Comparison of ENCODE assay signal across 26 cellular contexts in genomic region chr1:71190843-71191242, GRCh38.
DNase-seq lines count a peak whose midpoint lies in the region; ATAC-seq, FAIRE-seq and TF ChIP-seq lines count a peak whose summit lies in the region.
"Had no signal": no experiment of that assay in that cellular context is flagged by ENCODE, and none has a peak within 500 bp of the region (broad histone marks: within the 10 kb centered on the region; RNA-seq: fewer than 3 reads in every experiment).

No MANE protein-coding gene starts in this region.

- no peak for TF ChIP-seq CTCF in lung (IDR thresholded peaks at IDR 0.05; ENCODE audit: control extremely low read depth, extremely low read depth)

- 62 to 79% methylated on average over 5 of the region's 5 CpGs for WGBS in lung, 2 donors

- no peak overlapping the region for H3K4me3 ChIP-seq in lung
- H3K4me3 ChIP-seq: BLaER1, GM12878 had no signal

- no peaks in the 10 kb centered on the region for H3K9me3 ChIP-seq in lung (ENCODE audit: control insufficient read depth in 2 of 2, insufficient read depth in 1 of 2, low read length in 1 of 2)
- H3K9me3 ChIP-seq: BE2C, BLaER1 had no signal

- no peak overlapping the region for H3K27ac ChIP-seq in lung (ENCODE audit: low read depth in 1 of 2, low read length in 1 of 2)
- H3K27ac ChIP-seq: BLaER1 had no signal

- no peak for FAIRE-seq in RCC 7860 (lab: Jason Lieb, UNC)
- FAIRE-seq: A204.1, GM12878, GM12892, GM18507, GM19239 had no signal

- ATAC-seq in lung (ENCODE audit: insufficient read depth, low FRiP score) (peak; percentile 41), GM18519 (IDR thresholded peaks at IDR 0.05; ENCODE audit: low FRiP score, unreplicated experiment) (no peak)
- ATAC-seq: GM12878 had no signal

- DNase-seq in NCI-H446 treated with DMSO at 0.1 percent for 48 hours (lab: John Stamatoyannopoulos, UW): peak; percentile 28
- no peak for DNase-seq in lung (ENCODE audit: low spot score)
- no peak for DNase-seq in NCI-H510A (lab: John Stamatoyannopoulos, UW)
- DNase-seq in RCC 7860 (ENCODE audit: low spot score): no peak
- DNase-seq: 8988T; ACHN; BE2C; C1 segment of cervical spinal cord; CD4-positive, alpha-beta memory T cell; CD4-positive, CD25-positive, alpha-beta regulatory T cell; CD8-positive, alpha-beta memory T cell; COR-L47; DMS 273 treated with DMSO at 0.1 percent for 48 hours; DMS153; DMS53; DMS79; DND-41; EL; GDM1 had no signal

- no peaks in the 10 kb centered on the region for H3K27me3 ChIP-seq in lung (ENCODE audit: control insufficient read depth, insufficient read depth)
- H3K27me3 ChIP-seq: BE2C, BLaER1 had no signal

- H3K4me1 ChIP-seq in lung (ENCODE audit: control insufficient read depth in 2 of 2, insufficient read depth in 2 of 2, low read length in 2 of 2): no peaks in the 10 kb centered on the region
- H3K4me1 ChIP-seq: BE2C, BLaER1 had no signal

- no peaks in the 10 kb centered on the region for H3K36me3 ChIP-seq in lung (ENCODE audit: control insufficient read depth in 2 of 2, insufficient read depth in 2 of 2, low read length in 2 of 2)
- H3K36me3 ChIP-seq: BE2C, BLaER1 had no signal
